Comparison of ENCODE assay signal across 9 cellular contexts in genomic region chr15:52082197-52083036, GRCh38. TPM values are rescaled to one million over a fixed set of nuclear protein-coding genes. Genes with fewer than 3 reads are reported as not detected.
DNase-seq lines count a peak whose midpoint lies in the region; ATAC-seq and TF ChIP-seq lines count a peak whose summit lies in the region.
"Had no signal": no experiment of that assay in that cellular context is flagged by ENCODE, and none has a peak within 500 bp of the region (broad histone marks: within the 10 kb centered on the region; RNA-seq: fewer than 3 reads in every experiment).

No MANE protein-coding gene starts in this region.

- no peaks in the 10 kb centered on the region for H3K36me3 ChIP-seq in upper lobe of left lung
- H3K36me3 ChIP-seq: thoracic aorta had no signal

- TF ChIP-seq EP300 in upper lobe of left lung (IDR thresholded peaks at IDR 0.05): no peak

- H3K9me3 ChIP-seq in upper lobe of left lung: peaks cover 8 to 10% (median 8%) of the 10 kb centered on the region in 4 donors

- H3K4me3 ChIP-seq in upper lobe of left lung: no peak overlapping the region
- H3K4me3 ChIP-seq: thoracic aorta had no signal

- DNase-seq in GF-D8 (lab: John Stamatoyannopoulos, UW): peak; percentile 57
- DNase-seq in GM20000 (ENCODE audit: low spot score): peak; percentile 54
- peak; percentile 70 for DNase-seq in amniotic epithelial cell (ENCODE audit: low read depth)
- DNase-seq in NCI-H1694 (lab: John Stamatoyannopoulos, UW): no peak
- DNase-seq in DMS79 treated with DMSO at 0.1 percent for 48 hours (lab: John Stamatoyannopoulos, UW): no peak
- DNase-seq in GM19240 (ENCODE audit: insufficient read length, low spot score): no peak
- no peak for DNase-seq in upper lobe of left lung

- no peak for TF ChIP-seq POLR2A in upper lobe of left lung (IDR thresholded peaks at IDR 0.05)

- H3K27me3 ChIP-seq in upper lobe of left lung: no peaks in the 10 kb centered on the region

- peaks cover 0 to 5% (median 0%) of the 10 kb centered on the region in 4 donors for H3K4me1 ChIP-seq in upper lobe of left lung

- no peak for TF ChIP-seq CTCF in GM20000 (IDR thresholded peaks at IDR 0.05; ENCODE audit: extremely low read depth, missing control alignments)
- no peak for TF ChIP-seq CTCF in upper lobe of left lung (IDR thresholded peaks at IDR 0.05)

- no peak overlapping the region for H3K27ac ChIP-seq in upper lobe of left lung
- H3K27ac ChIP-seq: thoracic aorta had no signal

- ATAC-seq in HG03442 (IDR thresholded peaks at IDR 0.05; ENCODE audit: unreplicated experiment) (peak; percentile 83), upper lobe of left lung (ENCODE audit: low FRiP score in 2 of 2) (no peak)

- 78 to 82% methylated on average over 5 of the region's 5 CpGs for whole genome bisulfite sequencing in upper lobe of left lung, 2 donors

RNA-seq across cellular contexts. Expression of gene BCL2L10, which starts 30.2 kb away (rescaled TPM):
- under 1 TPM in 1 of 6 donors, not detected in 5; 0.46 TPM for total RNA-seq in upper lobe of left lung
- total RNA-seq: thoracic aorta had no signal

Comparison
In these comparisons a context has a peak if more than half of its experiments do, and no peak if none do; other contexts are left out.
1. DNase-seq: peak in GF-D8 (single experiment), GM20000 (single experiment) and amniotic epithelial cell (single experiment); none in NCI-H1694 (single experiment), DMS79 treated with DMSO at 0.1 percent for 48 hours (single experiment), GM19240 (single experiment) and upper lobe of left lung (0 of 2).